In genomic region chr5:54669845-54670635, GRCh38 we compare ENCODE assay signal across 17 cellular contexts.
DNase-seq lines count a peak whose midpoint lies in the region; ATAC-seq, FAIRE-seq and TF ChIP-seq lines count a peak whose summit lies in the region.
"Had no signal": no experiment of that assay in that cellular context is flagged by ENCODE, and none has a peak within 500 bp of the region (broad histone marks: within the 10 kb centered on the region; RNA-seq: fewer than 3 reads in every experiment).

No MANE protein-coding gene starts in this region.

- no peak overlapping the region for H3K4me3 Mint-ChIP-seq in CD4-positive, alpha-beta T cell
- H3K4me3 Mint-ChIP-seq in natural killer cell treated with Interleukin-12 subunit alpha and Interleukin-12 subunit beta and Interleukin-15 and Interleukin-18, amount 100 ng/mL, for 72 hours = peak overlapping the region; percentile 16
- H3K4me3 Mint-ChIP-seq: neural crest cell; stimulated activated naive CD8-positive, alpha-beta T cell treated with anti-CD3 and anti-CD28 coated beads, Interleukin-15, amount 100 ng/mL, for 72 hours had no signal

- ATAC-seq in CD4-positive, alpha-beta T cell (ENCODE audit: poor library complexity) = no peak
- ATAC-seq in natural killer cell treated with Interleukin-12 subunit alpha and Interleukin-12 subunit beta and Interleukin-15 and Interleukin-18, amount 100 ng/mL, for 72 hours = no peak
- no peak for ATAC-seq in GM19452 (IDR thresholded peaks at IDR 0.05; ENCODE audit: unreplicated experiment)
- ATAC-seq in HG02623 (IDR thresholded peaks at IDR 0.05; ENCODE audit: unreplicated experiment) = no peak
- ATAC-seq in HG03139 (IDR thresholded peaks at IDR 0.05; ENCODE audit: unreplicated experiment) = no peak
- ATAC-seq: Panc1; stimulated activated naive CD8-positive, alpha-beta T cell treated with anti-CD3 and anti-CD28 coated beads, Interleukin-15, amount 100 ng/mL, for 72 hours had no signal

- peaks cover 6% of the 10 kb centered on the region for H3K9me3 Mint-ChIP-seq in CD4-positive, alpha-beta T cell
- no peaks in the 10 kb centered on the region for H3K9me3 Mint-ChIP-seq in natural killer cell treated with Interleukin-12 subunit alpha and Interleukin-12 subunit beta and Interleukin-15 and Interleukin-18, amount 100 ng/mL, for 72 hours

- H3K4me1 Mint-ChIP-seq in CD4-positive, alpha-beta T cell (ENCODE audit: low read depth) = peaks cover 51% of the 10 kb centered on the region
- peaks cover 54 to 57% of the 10 kb centered on the region in 2 donors for H3K4me1 Mint-ChIP-seq in natural killer cell treated with Interleukin-12 subunit alpha and Interleukin-12 subunit beta and Interleukin-15 and Interleukin-18, amount 100 ng/mL, for 72 hours (ENCODE audit: low read depth in 2 of 2)

- H3K36me3 ChIP-seq in ascending aorta (no peaks in the 10 kb centered on the region), kidney (ENCODE audit: control insufficient read depth in 1 of 2, insufficient read depth in 2 of 2, low read length in 2 of 2) (no peaks in the 10 kb centered on the region)
- H3K36me3 ChIP-seq: cardiac muscle cell, right lobe of liver had no signal

- no peak overlapping the region for H3K27ac ChIP-seq in CD4-positive, alpha-beta T cell (ENCODE audit: low read depth, low read length)
- peak overlapping the region; percentile 66 to 79 for H3K27ac ChIP-seq in ascending aorta
- H3K27ac ChIP-seq in kidney (ENCODE audit: low read depth in 2 of 2, low read length in 2 of 2) = no peak overlapping the region
- H3K27ac ChIP-seq: cardiac muscle cell had no signal

- H3K4me3 ChIP-seq in ascending aorta (no peak overlapping the region), kidney (ENCODE audit: low read length in 2 of 2) (no peak overlapping the region)
- H3K4me3 ChIP-seq: cardiac muscle cell, right lobe of liver had no signal

- CTCF ChIA-PET in CD4-positive, alpha-beta T cell (lab: Charles Lee) = interaction anchor here (0.5 to 0.6 kb wide), 2 partner anchors 193 to 1189 kb away, joined by 3 to 4 read pairs; no protein-coding TSS in a partner anchor

- no peak for TF ChIP-seq CTCF in CD4-positive, alpha-beta T cell (IDR thresholded peaks at IDR 0.05)
- no peak for TF ChIP-seq CTCF in ascending aorta (IDR thresholded peaks at IDR 0.05)
- TF ChIP-seq CTCF in kidney (IDR thresholded peaks at IDR 0.05; ENCODE audit: borderline replicate concordance, extremely low read depth, insufficient read depth) = no peak

- DNase-seq in CD4-positive, alpha-beta T cell = no peak
- DNase-seq in KBM-7 = peak; percentile 4
- DNase-seq in ascending aorta (ENCODE audit: low spot score in 2 of 2) = no peak
- no peak for DNase-seq in natural killer cell treated with Interleukin-12 subunit alpha and Interleukin-12 subunit beta and Interleukin-15 and Interleukin-18, amount 100 ng/mL, for 72 hours (ENCODE audit: low spot score)
- no peak for DNase-seq in kidney
- DNase-seq: H7; head of caudate nucleus; left cardiac atrium; NCI-H2227 treated with DMSO at 0.1 percent for 48 hours; right lobe of liver; stimulated activated naive CD8-positive, alpha-beta T cell treated with anti-CD3 and anti-CD28 coated beads, Interleukin-15, amount 100 ng/mL, for 72 hours had no signal

- H3K27me3 ChIP-seq in CD4-positive, alpha-beta T cell (ENCODE audit: control insufficient read depth, insufficient read depth, low read length) = no peaks in the 10 kb centered on the region
- H3K27me3 ChIP-seq in ascending aorta = no peaks in the 10 kb centered on the region
- H3K27me3 ChIP-seq: cardiac muscle cell, right lobe of liver had no signal

- intact Hi-C loops in CD4-positive, alpha-beta T cell (cut with DNase I, micrococcal nuclease) = no loop called here
- intact Hi-C loops in ascending aorta (cut with DNase I) = no loop called here
- intact Hi-C loops in kidney (cut with DNase I) = no loop called here

- no peak for FAIRE-seq in kidney (lab: Jason Lieb, UNC)

- H3K27ac Mint-ChIP-seq in CD4-positive, alpha-beta T cell = peak overlapping the region; percentile 3
- peak overlapping the region; percentile 12 to 81 for H3K27ac Mint-ChIP-seq in natural killer cell treated with Interleukin-12 subunit alpha and Interleukin-12 subunit beta and Interleukin-15 and Interleukin-18, amount 100 ng/mL, for 72 hours
- H3K27ac Mint-ChIP-seq: stimulated activated naive CD8-positive, alpha-beta T cell treated with anti-CD3 and anti-CD28 coated beads, Interleukin-15, amount 100 ng/mL, for 72 hours had no signal

- no peak overlapping the region for H3K9ac ChIP-seq in kidney (ENCODE audit: low read length in 2 of 2)

- H3K27me3 Mint-ChIP-seq in CD4-positive, alpha-beta T cell = no peaks in the 10 kb centered on the region
- no peaks in the 10 kb centered on the region for H3K27me3 Mint-ChIP-seq in natural killer cell treated with Interleukin-12 subunit alpha and Interleukin-12 subunit beta and Interleukin-15 and Interleukin-18, amount 100 ng/mL, for 72 hours
- H3K27me3 Mint-ChIP-seq: stimulated activated naive CD8-positive, alpha-beta T cell treated with anti-CD3 and anti-CD28 coated beads, Interleukin-15, amount 100 ng/mL, for 72 hours had no signal

- in situ Hi-C loops in KBM-7 (cut with MboI; ENCODE audit: low pct_unique_long_range_greater_than_20kb, low sequenced_read_pairs) = no loop called here

- H3K4me1 ChIP-seq in ascending aorta (peaks cover 6 to 35% of the 10 kb centered on the region in 2 donors), kidney (ENCODE audit: control insufficient read depth in 1 of 2, insufficient read depth in 1 of 2, low read depth in 1 of 2, low read length in 2 of 2) (no peaks in the 10 kb centered on the region)

- POLR2A ChIA-PET in CD4-positive, alpha-beta T cell (lab: Charles Lee) = interaction anchor here (1.0 to 1.3 kb wide), 3 partner anchors 14 to 59 kb away, joined by 3 to 5 read pairs (median 4); no protein-coding TSS in a partner anchor

- no peaks in the 10 kb centered on the region for H3K36me3 Mint-ChIP-seq in CD4-positive, alpha-beta T cell (ENCODE audit: low read depth)
- H3K36me3 Mint-ChIP-seq in natural killer cell treated with Interleukin-12 subunit alpha and Interleukin-12 subunit beta and Interleukin-15 and Interleukin-18, amount 100 ng/mL, for 72 hours = peaks cover 6% of the 10 kb centered on the region

- H3K9me3 ChIP-seq in CD4-positive, alpha-beta T cell (ENCODE audit: control insufficient read depth, low read length) = peaks cover 4% of the 10 kb centered on the region
- no peaks in the 10 kb centered on the region for H3K9me3 ChIP-seq in ascending aorta
- H3K9me3 ChIP-seq in kidney (ENCODE audit: control insufficient read depth in 1 of 2, low read length in 2 of 2) = peaks cover 3 to 12% of the 10 kb centered on the region in 2 donors
- H3K9me3 ChIP-seq: right lobe of liver had no signal

Comparison
In these comparisons a context has a peak if more than half of its experiments do, and no peak if none do; other contexts are left out.
1. H3K27ac ChIP-seq: peak in ascending aorta (2 of 2); none in CD4-positive, alpha-beta T cell (single experiment) and kidney (0 of 2).